ENCODE assay signal across 1 cellular context in genomic region chr3:121504598-121504997, GRCh38.
TF ChIP-seq lines count a peak whose summit lies in the region.

No MANE protein-coding gene starts in this region.

TF ChIP-seq in HEK293T, 16 proteins besides CTCF, POLR2A, EP300 and RAD21 (continued from another document):
- TF ChIP-seq, protein P1, sequence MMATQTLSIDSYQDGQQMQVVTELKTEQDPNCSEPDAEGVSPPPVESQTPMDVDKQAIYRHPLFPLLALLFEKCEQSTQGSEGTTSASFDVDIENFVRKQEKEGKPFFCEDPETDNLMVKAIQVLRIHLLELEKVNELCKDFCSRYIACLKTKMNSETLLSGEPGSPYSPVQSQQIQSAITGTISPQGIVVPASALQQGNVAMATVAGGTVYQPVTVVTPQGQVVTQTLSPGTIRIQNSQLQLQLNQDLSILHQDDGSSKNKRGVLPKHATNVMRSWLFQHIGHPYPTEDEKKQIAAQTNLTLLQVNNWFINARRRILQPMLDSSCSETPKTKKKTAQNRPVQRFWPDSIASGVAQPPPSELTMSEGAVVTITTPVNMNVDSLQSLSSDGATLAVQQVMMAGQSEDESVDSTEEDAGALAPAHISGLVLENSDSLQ (IDR thresholded peaks at IDR 0.05), result no peak
- TF ChIP-seq TARDBP (IDR thresholded peaks at IDR 0.05) (no peak), ELF4 (IDR thresholded peaks at IDR 0.05) (no peak), SP1 (IDR thresholded peaks at IDR 0.05) (no peak), HDGF (IDR thresholded peaks at IDR 0.05; ENCODE audit: borderline replicate concordance) (no peak), SUZ12 (IDR thresholded peaks at IDR 0.05) (no peak)
